9 cellular contexts compared by ENCODE assay signal in genomic region chr5:142888469-142889085, GRCh38.
DNase-seq lines count a peak whose midpoint lies in the region; ATAC-seq and TF ChIP-seq lines count a peak whose summit lies in the region.
"Had no signal": no experiment of that assay in that cellular context is flagged by ENCODE, and none has a peak within 500 bp of the region (broad histone marks: within the 10 kb centered on the region; RNA-seq: fewer than 3 reads in every experiment).

No MANE protein-coding gene starts in this region.

- no peaks in the 10 kb centered on the region for H3K79me2 ChIP-seq in neural progenitor cell (ENCODE audit: low read depth)

- H3K27ac ChIP-seq in neural progenitor cell: no peak overlapping the region
- H3K27ac ChIP-seq: BLaER1 had no signal

- peak overlapping the region; percentile 55 for H3K27ac Mint-ChIP-seq in neural progenitor cell
- H3K27ac Mint-ChIP-seq in T-helper 2 cell treated with Interferon-gamma antibody and Interleukin-4, amounts not matched to agents 5 μg/mL and 100 μg/mL, for 36 hours: no peak overlapping the region

- no peak overlapping the region for H3K4me2 ChIP-seq in neural progenitor cell
- H3K4me2 ChIP-seq: BLaER1 had no signal

- no peaks in the 10 kb centered on the region for H3K9me3 ChIP-seq in neural progenitor cell (ENCODE audit: low read depth)
- H3K9me3 ChIP-seq: BLaER1 had no signal

- H3K36me3 ChIP-seq in neural progenitor cell: no peaks in the 10 kb centered on the region
- H3K36me3 ChIP-seq: BLaER1 had no signal

- peaks cover 2% of the 10 kb centered on the region for H3K27me3 Mint-ChIP-seq in neural progenitor cell (ENCODE audit: insufficient read depth, low read depth)
- H3K27me3 Mint-ChIP-seq in T-helper 2 cell treated with Interferon-gamma antibody and Interleukin-4, amounts not matched to agents 5 μg/mL and 100 μg/mL, for 36 hours (ENCODE audit: low read depth): no peaks in the 10 kb centered on the region

- ATAC-seq in HG03095 (IDR thresholded peaks at IDR 0.05; ENCODE audit: unreplicated experiment): no peak

- H3K4me3 Mint-ChIP-seq in neural progenitor cell: no peak overlapping the region
- H3K4me3 Mint-ChIP-seq in T-helper 2 cell treated with Interferon-gamma antibody and Interleukin-4, amounts not matched to agents 5 μg/mL and 100 μg/mL, for 36 hours: no peak overlapping the region

- H3K9ac ChIP-seq in neural progenitor cell: no peak overlapping the region
- H3K9ac ChIP-seq: BLaER1 had no signal

- no peaks in the 10 kb centered on the region for H3K27me3 ChIP-seq in neural progenitor cell
- H3K27me3 ChIP-seq: BLaER1 had no signal

- no peaks in the 10 kb centered on the region for H3K4me1 ChIP-seq in neural progenitor cell
- H3K4me1 ChIP-seq: BLaER1 had no signal

- no peak overlapping the region for H3K4me3 ChIP-seq in fibroblast of mammary gland (ENCODE audit: control insufficient read depth, low read depth, low read length)
- H3K4me3 ChIP-seq in neural progenitor cell: no peak overlapping the region
- H3K4me3 ChIP-seq: BLaER1 had no signal

- H4K20me1 ChIP-seq in neural progenitor cell (ENCODE audit: low read depth): no peaks in the 10 kb centered on the region
- H4K20me1 ChIP-seq: BLaER1 had no signal

- no peak overlapping the region for H2AFZ ChIP-seq in neural progenitor cell (replicated peaks)

- H3K36me3 Mint-ChIP-seq in neural progenitor cell: no peaks in the 10 kb centered on the region
- peaks cover 2% of the 10 kb centered on the region for H3K36me3 Mint-ChIP-seq in T-helper 2 cell treated with Interferon-gamma antibody and Interleukin-4, amounts not matched to agents 5 μg/mL and 100 μg/mL, for 36 hours (ENCODE audit: low read depth)

- no peaks in the 10 kb centered on the region for H3F3A ChIP-seq in neural progenitor cell (ENCODE audit: low read depth)

- TF ChIP-seq CTCF in fibroblast of mammary gland (conservative IDR thresholded peaks at IDR 0.05; ENCODE audit: control insufficient read depth, insufficient read depth, low read depth, low read length) (peak; percentile 73), neural progenitor cell (IDR thresholded peaks at IDR 0.05) (peak; percentile 88)

- H3K9me3 Mint-ChIP-seq in neural progenitor cell: peaks cover 3% of the 10 kb centered on the region
- no peaks in the 10 kb centered on the region for H3K9me3 Mint-ChIP-seq in T-helper 2 cell treated with Interferon-gamma antibody and Interleukin-4, amounts not matched to agents 5 μg/mL and 100 μg/mL, for 36 hours

- DNase-seq in DMS79 treated with DMSO at 0.1 percent for 48 hours (lab: John Stamatoyannopoulos, UW): peak; percentile 16
- DNase-seq in DMS79 (lab: John Stamatoyannopoulos, UW): no peak
- DNase-seq in LHCN-M2 (ENCODE audit: low read depth): peak; percentile 64
- peak; percentile 37 for DNase-seq in SKM-1 (lab: John Stamatoyannopoulos, UW; ENCODE audit: unreplicated experiment)
- DNase-seq in fibroblast of mammary gland (ENCODE audit: low read depth): peak; percentile 76
- peak; percentile 69 for DNase-seq in neural progenitor cell (ENCODE audit: low spot score)
- no peak for DNase-seq in T-helper 2 cell treated with Interferon-gamma antibody and Interleukin-4, amounts not matched to agents 5 μg/mL and 100 μg/mL, for 36 hours (ENCODE audit: low spot score)

- H3K4me1 Mint-ChIP-seq in neural progenitor cell: peaks cover 13% of the 10 kb centered on the region
- peaks cover 18% of the 10 kb centered on the region for H3K4me1 Mint-ChIP-seq in T-helper 2 cell treated with Interferon-gamma antibody and Interleukin-4, amounts not matched to agents 5 μg/mL and 100 μg/mL, for 36 hours (ENCODE audit: low read depth)

Comparison
In these comparisons a context has a peak if more than half of its experiments do, and no peak if none do; other contexts are left out.
1. DNase-seq: peak in DMS79 treated with DMSO at 0.1 percent for 48 hours (single experiment), LHCN-M2 (single experiment), SKM-1 (single experiment), fibroblast of mammary gland (single experiment) and neural progenitor cell (single experiment); none in DMS79 (single experiment) and T-helper 2 cell treated with Interferon-gamma antibody and Interleukin-4, amounts not matched to agents 5 μg/mL and 100 μg/mL, for 36 hours (single experiment).